Comparison of ENCODE assay signal across 1 cellular context in genomic region chr11:72776117-72776843, GRCh38.
A peak's percentile ranks its signal among the peaks of the same experiment; 100 is the strongest.
TF ChIP-seq lines count a peak whose summit lies in the region.

No MANE protein-coding gene starts in this region.

TF ChIP-seq in K562, 482 proteins besides CTCF, POLR2A, EP300 and RAD21 (continued from another document):
- TF ChIP-seq ZNF592 (IDR thresholded peaks at IDR 0.05) = peak; percentile 99
- peak; percentile 65; the same call in 1 of the 2 replicates for TF ChIP-seq ZBTB33 (CRISPR knock-in tag; IDR thresholded peaks at IDR 0.05)
- TF ChIP-seq BCOR (IDR thresholded peaks at IDR 0.05) = peak; percentile 81; the same call in 1 of the 2 replicates
